ENCODE assay signal across 18 cellular contexts in the genomic region with DNA sequence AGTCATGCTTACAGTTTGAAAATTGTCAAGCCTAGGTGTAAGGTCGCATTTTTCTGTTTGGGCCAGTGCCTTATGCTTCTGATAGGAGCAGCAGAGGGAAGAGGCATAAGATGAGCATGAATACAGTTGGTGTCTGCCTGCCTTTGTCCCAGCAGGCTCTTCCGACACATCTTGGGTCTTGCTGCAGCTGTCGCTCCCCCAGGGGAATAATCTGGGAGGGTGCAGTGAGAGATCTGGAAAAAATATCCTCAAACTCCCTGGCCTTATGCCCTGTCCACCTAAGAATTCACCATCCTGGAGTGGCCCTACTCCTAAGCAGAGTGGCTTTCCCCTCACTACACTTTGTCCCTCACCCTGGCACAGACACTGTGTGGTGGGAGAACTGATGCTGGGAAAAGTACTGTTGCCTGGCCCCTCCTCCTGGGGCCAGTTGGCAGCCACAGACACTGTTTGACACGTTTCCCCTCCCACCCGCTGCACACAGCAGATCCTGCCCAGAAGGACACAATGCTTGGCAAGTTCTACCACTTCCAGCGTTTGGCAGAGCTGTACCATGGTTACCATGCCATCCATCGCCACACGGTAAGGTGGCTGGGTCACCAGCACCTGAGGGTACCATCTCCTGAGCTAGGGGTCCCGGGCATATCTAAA. TPM values are rescaled to one million over a fixed set of nuclear protein-coding genes. Genes with fewer than 3 reads are reported as not detected.
DNase-seq lines count a peak whose midpoint lies in the region; ATAC-seq, FAIRE-seq and TF ChIP-seq lines count a peak whose summit lies in the region.
"Had no signal": no experiment of that assay in that cellular context is flagged by ENCODE, and none has a peak within 500 bp of the region (broad histone marks: within the 10 kb centered on the region; RNA-seq: fewer than 3 reads in every experiment).

No MANE protein-coding gene starts in this region.

- H2BK5ac ChIP-seq in mesenchymal stem cell (ENCODE audit: low read depth, low read length, poor library complexity, severe bottlenecking) = no peak overlapping the region

- H2BK120ac ChIP-seq in mesenchymal stem cell (ENCODE audit: low read depth, low read length) = no peak overlapping the region

- H3K14ac ChIP-seq in mesenchymal stem cell (ENCODE audit: low read length in 2 of 2) = no peak overlapping the region

- no peak overlapping the region for H2BK12ac ChIP-seq in mesenchymal stem cell (ENCODE audit: low read length in 2 of 2)

- no peak overlapping the region for H3K4ac ChIP-seq in mesenchymal stem cell (ENCODE audit: low read depth in 1 of 2, low read length in 2 of 2)

- H2AK5ac ChIP-seq in mesenchymal stem cell (ENCODE audit: low read length, severe bottlenecking) = no peak overlapping the region

- no peak overlapping the region for H3K18ac ChIP-seq in mesenchymal stem cell (ENCODE audit: low read depth in 1 of 2, low read length in 2 of 2)

- H3K4me3 ChIP-seq in breast epithelium (no peak overlapping the region), mesenchymal stem cell (ENCODE audit: insufficient read depth in 1 of 2, low read depth in 1 of 2, low read length in 2 of 2) (no peak overlapping the region)

- H3K27ac ChIP-seq in breast epithelium (peak overlapping the region; percentile 55 to 81), mesenchymal stem cell (ENCODE audit: low read length, poor library complexity, severe bottlenecking) (no peak overlapping the region)
- H3K27ac ChIP-seq: neutrophil had no signal

- no peak overlapping the region for H4K91ac ChIP-seq in mesenchymal stem cell (ENCODE audit: low read length)

- CTCF ChIA-PET in MCF 10A (lab: Yijun Ruan, JAX) = interaction anchor here (1.2 to 1.4 kb wide), 2 partner anchors 15 to 16 kb away, joined by 3 to 4 read pairs; no protein-coding TSS in a partner anchor

- intact Hi-C loops in breast epithelium (cut with DNase I; ENCODE audit: low total_unique reads) (no loop called here), MCF 10A (cut with micrococcal nuclease) (no loop called here)

- peak in 1 of 2 donors; percentile 63 for DNase-seq in breast epithelium (ENCODE audit: low spot score in 2 of 2)
- no peak for DNase-seq in MCF 10A (ENCODE audit: unreplicated experiment)
- DNase-seq in dermis microvascular lymphatic vessel endothelial cell (ENCODE audit: low read depth in 2 of 2) = peak; percentile 81 to 82
- no peak for DNase-seq in mesenchymal stem cell
- no peak for DNase-seq in urothelium cell line (ENCODE audit: low spot score)
- DNase-seq in KG1 (lab: John Stamatoyannopoulos, UW) = no peak
- no peak for DNase-seq in omental fat pad (ENCODE audit: low spot score)
- no peak for DNase-seq in immature natural killer cell
- DNase-seq: activated CD4-positive, alpha-beta memory T cell treated with anti-CD3 and anti-CD28 coated beads, Interleukin-2, amount 10 ng/mL, durations not matched to agents 7 days and 5 days; NCI-H1436 treated with DMSO at 0.1 percent for 48 hours; NCI-H526; T-helper 9 cell had no signal

- H3K27me3 ChIP-seq in breast epithelium (no peaks in the 10 kb centered on the region), mesenchymal stem cell (ENCODE audit: control insufficient read depth in 1 of 2, insufficient read depth in 1 of 2, low read length in 2 of 2) (no peaks in the 10 kb centered on the region)
- H3K27me3 ChIP-seq: neutrophil had no signal

- 96% methylated on average over 7 of the region's 9 CpGs for WGBS in mesenchymal stem cell

- TF ChIP-seq POLR2A in breast epithelium (IDR thresholded peaks at IDR 0.05) = no peak

- H3K36me3 ChIP-seq in breast epithelium = no peaks in the 10 kb centered on the region
- peaks cover 38 to 79% of the 10 kb centered on the region in 2 experiments for H3K36me3 ChIP-seq in mesenchymal stem cell (ENCODE audit: control insufficient read depth in 1 of 2, insufficient read depth in 2 of 2, low read depth in 1 of 2, low read length in 2 of 2)

- H3K9ac ChIP-seq in mesenchymal stem cell (ENCODE audit: low read length) = no peak overlapping the region

- peaks cover 0 to 10% of the 10 kb centered on the region in 2 donors for H3K4me1 ChIP-seq in breast epithelium
- H3K4me1 ChIP-seq in mesenchymal stem cell (ENCODE audit: control insufficient read depth, insufficient read depth, low read depth, low read length) = peaks cover 2% of the 10 kb centered on the region

- POLR2A ChIA-PET in MCF 10A (lab: Yijun Ruan, JAX) = no interaction called here

- H3K79me1 ChIP-seq in mesenchymal stem cell (replicated peaks; ENCODE audit: low read length, poor library complexity, severe bottlenecking) = no peaks in the 10 kb centered on the region

- H2BK15ac ChIP-seq in mesenchymal stem cell (ENCODE audit: low read depth, poor library complexity, severe bottlenecking) = no peak overlapping the region

- no peak overlapping the region for H3K23ac ChIP-seq in mesenchymal stem cell (ENCODE audit: low read length in 2 of 2)

- H3K27me3 Mint-ChIP-seq in MCF 10A (ENCODE audit: insufficient read depth, unreplicated experiment) (no peaks in the 10 kb centered on the region), immature natural killer cell (ENCODE audit: low read depth in 3 of 3) (peaks cover 2 to 9% (median 3%) of the 10 kb centered on the region in 3 donors)
- H3K27me3 Mint-ChIP-seq: activated CD4-positive, alpha-beta memory T cell treated with anti-CD3 and anti-CD28 coated beads, Interleukin-2, amount 10 ng/mL, durations not matched to agents 7 days and 5 days; IgD-negative memory B cell had no signal

- no peaks in the 10 kb centered on the region for H3K9me3 ChIP-seq in breast epithelium
- no peaks in the 10 kb centered on the region for H3K9me3 ChIP-seq in mesenchymal stem cell (ENCODE audit: control insufficient read depth, low read length)
- H3K9me3 ChIP-seq: neutrophil had no signal

- no peaks in the 10 kb centered on the region for H3K4me1 Mint-ChIP-seq in MCF 10A (ENCODE audit: insufficient read depth, unreplicated experiment)
- peaks cover 13 to 26% of the 10 kb centered on the region in 2 donors for H3K4me1 Mint-ChIP-seq in immature natural killer cell
- H3K4me1 Mint-ChIP-seq: IgD-negative memory B cell had no signal

- FAIRE-seq in urothelium cell line (lab: Jason Lieb, UNC) = peak; percentile 83
- FAIRE-seq: A204.1, H54 had no signal

- H4K8ac ChIP-seq in mesenchymal stem cell (ENCODE audit: low read length) = peak overlapping the region; percentile 31

- H2AFZ ChIP-seq in mesenchymal stem cell (ENCODE audit: low read depth, low read length) = no peak overlapping the region

- ATAC-seq in omental fat pad (ENCODE audit: low FRiP score) = no peak

- H3K4me3 Mint-ChIP-seq in MCF 10A (ENCODE audit: unreplicated experiment) (no peak overlapping the region), immature natural killer cell (no peak overlapping the region)
- H3K4me3 Mint-ChIP-seq: activated CD4-positive, alpha-beta memory T cell treated with anti-CD3 and anti-CD28 coated beads, Interleukin-2, amount 10 ng/mL, durations not matched to agents 7 days and 5 days; IgD-negative memory B cell had no signal

- H3K4me2 ChIP-seq in mesenchymal stem cell (ENCODE audit: low read length, poor library complexity, severe bottlenecking) = no peak overlapping the region

- TF ChIP-seq CTCF in breast epithelium (IDR thresholded peaks at IDR 0.05) (no peak), MCF 10A (IDR thresholded peaks at IDR 0.05; ENCODE audit: unreplicated experiment) (no peak), omental fat pad (IDR thresholded peaks at IDR 0.05) (no peak)

- H3K9me3 Mint-ChIP-seq in MCF 10A (ENCODE audit: unreplicated experiment) = no peaks in the 10 kb centered on the region
- H3K9me3 Mint-ChIP-seq in immature natural killer cell = no peaks in the 10 kb centered on the region
- H3K9me3 Mint-ChIP-seq: activated CD4-positive, alpha-beta memory T cell treated with anti-CD3 and anti-CD28 coated beads, Interleukin-2, amount 10 ng/mL, durations not matched to agents 7 days and 5 days; activated T-helper 2 cell treated with anti-CD3 and anti-CD28 coated beads, Interferon-gamma antibody, Interleukin-2, Interleukin-4, amounts not matched to agents 10 μg/mL and 5 μg/mL and 100 μg/mL, durations not matched to agents 14 hours and 24 hours and 36 hours; IgD-negative memory B cell had no signal

- peaks cover 8% of the 10 kb centered on the region for H3K36me3 Mint-ChIP-seq in MCF 10A (ENCODE audit: insufficient read depth, unreplicated experiment)
- peaks cover 4 to 30% (median 21%) of the 10 kb centered on the region in 3 donors for H3K36me3 Mint-ChIP-seq in immature natural killer cell
- H3K36me3 Mint-ChIP-seq: IgD-negative memory B cell had no signal

- H3K27ac Mint-ChIP-seq in MCF 10A (ENCODE audit: low read depth, unreplicated experiment) = no peak overlapping the region
- no peak overlapping the region for H3K27ac Mint-ChIP-seq in immature natural killer cell
- H3K27ac Mint-ChIP-seq: activated CD4-positive, alpha-beta memory T cell treated with anti-CD3 and anti-CD28 coated beads, Interleukin-2, amount 10 ng/mL, durations not matched to agents 7 days and 5 days; activated T-helper 2 cell treated with anti-CD3 and anti-CD28 coated beads, Interferon-gamma antibody, Interleukin-2, Interleukin-4, amounts not matched to agents 10 μg/mL and 5 μg/mL and 100 μg/mL, durations not matched to agents 14 hours and 24 hours and 36 hours; IgD-negative memory B cell had no signal

- BruUV-seq in MCF 10A (replicated peaks; lab: Mats Ljungman, UMichigan) = no TSS peak

RNA-seq across cellular contexts. Expression of a gene that starts 21.1 kb away (rescaled TPM):
- under 1 TPM in 1 of 3 donors, not detected in 2; 0.15 TPM for total RNA-seq in breast epithelium
- not detected in 2 replicates for total RNA-seq in MCF 10A (2022)
- total RNA-seq in dermis microvascular lymphatic vessel endothelial cell = not detected in 2 replicates
- polyA plus RNA-seq in mesenchymal stem cell (2013, experiment 1 of 2) = not detected
- polyA plus RNA-seq in mesenchymal stem cell (2013, experiment 2 of 2) = not detected
- under 1 TPM in 1 of 4 donors, not detected in 3; 0.28 TPM for total RNA-seq in omental fat pad
- not detected for polyA plus RNA-seq in immature natural killer cell
- total RNA-seq: activated CD4-positive, alpha-beta memory T cell treated with anti-CD3 and anti-CD28 coated beads, Interleukin-2, amount 10 ng/mL, durations not matched to agents 7 days and 5 days; activated T-helper 2 cell treated with anti-CD3 and anti-CD28 coated beads, Interferon-gamma antibody, Interleukin-2, Interleukin-4, amounts not matched to agents 10 μg/mL and 5 μg/mL and 100 μg/mL, durations not matched to agents 14 hours and 24 hours and 36 hours; lower leg skin had no signal
- polyA plus RNA-seq: IgD-negative memory B cell had no signal

RNA-seq across cellular contexts. Expression of a gene that starts 35.7 kb away (rescaled TPM):
- total RNA-seq in breast epithelium (not detected), MCF 10A (2022) (not detected in 2 replicates), dermis microvascular lymphatic vessel endothelial cell (not detected in 2 replicates), omental fat pad (not detected)
- not detected for polyA plus RNA-seq in mesenchymal stem cell (2013, experiment 1 of 2)
- not detected for polyA plus RNA-seq in mesenchymal stem cell (2013, experiment 2 of 2)
- polyA plus RNA-seq in immature natural killer cell = not detected
- total RNA-seq: activated CD4-positive, alpha-beta memory T cell treated with anti-CD3 and anti-CD28 coated beads, Interleukin-2, amount 10 ng/mL, durations not matched to agents 7 days and 5 days; activated T-helper 2 cell treated with anti-CD3 and anti-CD28 coated beads, Interferon-gamma antibody, Interleukin-2, Interleukin-4, amounts not matched to agents 10 μg/mL and 5 μg/mL and 100 μg/mL, durations not matched to agents 14 hours and 24 hours and 36 hours; lower leg skin had no signal
- polyA plus RNA-seq: IgD-negative memory B cell had no signal

Comparison
In these comparisons a context has a peak if more than half of its experiments do, and no peak if none do; other contexts are left out.
1. DNase-seq: peak in dermis microvascular lymphatic vessel endothelial cell (2 of 2); none in MCF 10A (single experiment), mesenchymal stem cell (single experiment), urothelium cell line (single experiment), KG1 (single experiment), omental fat pad (single experiment) and immature natural killer cell (0 of 3).